8 cellular contexts compared by ENCODE assay signal in the genomic region with DNA sequence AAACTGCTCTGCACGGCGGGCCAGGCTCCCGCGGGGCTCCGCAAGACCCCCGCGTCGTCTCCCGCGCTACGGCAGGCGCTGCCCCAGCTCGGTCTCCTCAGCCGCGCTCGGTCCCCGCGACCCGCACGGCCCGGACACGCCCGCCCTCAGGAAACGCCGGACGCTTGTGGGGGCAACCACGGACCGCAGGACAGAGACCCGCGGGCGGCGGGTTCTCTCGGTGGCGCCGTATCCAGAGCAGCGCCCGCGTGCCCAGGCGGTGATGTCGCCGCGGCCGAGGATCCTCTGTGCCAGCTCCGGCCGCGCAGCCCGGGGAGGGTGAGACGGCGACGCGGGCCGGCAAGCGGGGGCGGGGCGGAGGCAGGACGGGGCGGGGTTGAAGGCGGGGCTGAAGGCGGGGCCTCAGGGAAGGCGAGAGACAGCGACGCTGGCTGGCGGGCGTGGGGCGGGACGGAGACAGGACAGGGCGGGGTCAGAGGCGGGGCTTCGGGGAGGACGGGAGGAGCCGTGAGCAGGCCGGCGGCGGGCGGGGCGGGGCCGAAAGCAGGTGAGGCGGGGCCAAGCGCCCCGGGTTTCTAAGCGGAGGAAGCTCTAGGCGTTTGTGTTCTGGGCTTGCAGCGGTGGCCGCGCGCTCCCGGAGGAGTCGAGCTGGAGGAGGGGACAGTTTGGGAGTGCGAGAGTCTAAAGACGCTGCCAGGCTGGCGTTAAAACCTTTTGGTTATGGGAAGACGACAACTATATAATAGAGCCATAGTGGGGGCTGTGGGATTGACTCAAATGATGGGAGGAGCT. TPM values are rescaled to one million over a fixed set of nuclear protein-coding genes. Genes with fewer than 3 reads are reported as not detected.
DNase-seq lines count a peak whose midpoint lies in the region; ATAC-seq and TF ChIP-seq lines count a peak whose summit lies in the region.

A gene (minus strand): TSS at position 289 of the 792 bp plus-strand sequence. CDS start 2,112 bp downstream, outside the sequence.

- H3K4me3 Mint-ChIP-seq in activated CD4-positive, alpha-beta T cell treated with anti-CD3 and anti-CD28 coated beads, Interleukin-2, amount 10 ng/mL, durations not matched to agents 24 days and 14 days, result peak within 1 kb of the TSS; percentile 82

- H3K36me3 Mint-ChIP-seq in activated CD4-positive, alpha-beta T cell treated with anti-CD3 and anti-CD28 coated beads, Interleukin-2, amount 10 ng/mL, durations not matched to agents 24 days and 14 days (ENCODE audit: low read depth), result no peaks in the 10 kb centered on the region

- DNase-seq in AG04449 (ENCODE audit: low read depth, low spot score) (peak; percentile 47), NCI-H226 (peak; percentile 60), colonic mucosa (peak; percentile 99)
- DNase-seq in activated CD4-positive, alpha-beta T cell treated with anti-CD3 and anti-CD28 coated beads, Interleukin-2, amount 10 ng/mL, durations not matched to agents 24 days and 14 days, result peak; percentile 98
- DNase-seq in stimulated activated CD4-positive, alpha-beta T cell treated with anti-CD3 and anti-CD28 coated beads, Interleukin-15, amount 100 ng/mL, for 48 hours (ENCODE audit: low read depth in 2 of 2), result peak; percentile 93 to 97

- peaks cover 57% of the 10 kb centered on the region for H3K27me3 Mint-ChIP-seq in activated CD4-positive, alpha-beta T cell treated with anti-CD3 and anti-CD28 coated beads, Interleukin-2, amount 10 ng/mL, durations not matched to agents 24 days and 14 days

- H3K36me3 ChIP-seq in colonic mucosa, result no peaks in the 10 kb centered on the region

- peaks cover 17% of the 10 kb centered on the region for H3K4me1 Mint-ChIP-seq in activated CD4-positive, alpha-beta T cell treated with anti-CD3 and anti-CD28 coated beads, Interleukin-2, amount 10 ng/mL, durations not matched to agents 24 days and 14 days

- H3K27ac ChIP-seq in colonic mucosa, result peak within 1 kb of the TSS; percentile 39
- H3K27ac ChIP-seq in layer of hippocampus (ENCODE audit: low read depth, low read length), result peak within 1 kb of the TSS; percentile 88

- H3K27ac Mint-ChIP-seq in activated CD4-positive, alpha-beta T cell treated with anti-CD3 and anti-CD28 coated beads, Interleukin-2, amount 10 ng/mL, durations not matched to agents 24 days and 14 days, result no peak within 1 kb of the TSS

- peak within 1 kb of the TSS; percentile 43 to 63 for H3K9ac ChIP-seq in colonic mucosa (ENCODE audit: low read depth in 2 of 2, low read length in 2 of 2)

- H3K4me1 ChIP-seq in colonic mucosa, result no peaks in the 10 kb centered on the region

- no peaks in the 10 kb centered on the region for H3K9me3 Mint-ChIP-seq in activated CD4-positive, alpha-beta T cell treated with anti-CD3 and anti-CD28 coated beads, Interleukin-2, amount 10 ng/mL, durations not matched to agents 24 days and 14 days

- H3K9me3 ChIP-seq in colonic mucosa, result no peaks in the 10 kb centered on the region

- CTCF ChIA-PET in AG04449 (lab: Yijun Ruan, JAX), result interaction anchor here (0.9 to 5.6 kb wide), 17 partner anchors 9 to 1144 kb away, joined by 3 to 32 read pairs (median 4); no protein-coding TSS in a partner anchor

- no peaks in the 10 kb centered on the region for H3K27me3 ChIP-seq in colonic mucosa
- no peaks in the 10 kb centered on the region for H3K27me3 ChIP-seq in layer of hippocampus (ENCODE audit: control insufficient read depth, insufficient read depth, low read length)

- POLR2A ChIA-PET in AG04449 (lab: Yijun Ruan, JAX), result interaction anchor here (0.6 to 1.7 kb wide), 6 partner anchors 9 to 1140 kb away, joined by 3 to 7 read pairs (median 4); no protein-coding TSS in a partner anchor

- intact Hi-C loops in activated CD4-positive, alpha-beta T cell treated with anti-CD3 and anti-CD28 coated beads, Interleukin-2, amount 10 ng/mL, durations not matched to agents 24 days and 14 days (cut with micrococcal nuclease), result loop anchor here (5.0 to 10.0 kb wide), 3 partner anchors 99 to 1198 kb away; a partner anchor contains a TSS
- intact Hi-C loops in colonic mucosa (cut with DNase I), result no loop called here

- no peak for TF ChIP-seq CTCF in AG04449 (IDR thresholded peaks at IDR 0.05; ENCODE audit: insufficient read depth, low read length, missing control alignments)
- TF ChIP-seq CTCF in colonic mucosa (IDR thresholded peaks at IDR 0.05), result no peak

- peak; percentile 78 for ATAC-seq in GM18873 (IDR thresholded peaks at IDR 0.05; ENCODE audit: low FRiP score, unreplicated experiment)
- ATAC-seq in HG03159 (IDR thresholded peaks at IDR 0.05; ENCODE audit: unreplicated experiment), result peak; percentile 93

- H3K4me3 ChIP-seq in AG04449 (ENCODE audit: low read depth, low read length), result peak within 1 kb of the TSS; percentile 85
- H3K4me3 ChIP-seq in colonic mucosa, result peak within 1 kb of the TSS; percentile 51

RNA-seq across cellular contexts. Expression of the gene that starts here (rescaled TPM):
- not detected in 2 replicates for total RNA-seq in activated CD4-positive, alpha-beta T cell treated with anti-CD3 and anti-CD28 coated beads, Interleukin-2, amount 10 ng/mL, durations not matched to agents 24 days and 14 days
- total RNA-seq in colonic mucosa, result 1 to 10 TPM in 1 of 2 donors, under 1 TPM in 1; 0.72 to 1.6 TPM

Comparison
In these comparisons a context has a peak if more than half of its experiments do, and no peak if none do; other contexts are left out.
1. Peak in every context shown above with its lines: DNase-seq, ATAC-seq, H3K4me3 ChIP-seq and H3K27ac ChIP-seq.
2. Peak in DNase-seq in activated CD4-positive, alpha-beta T cell treated with anti-CD3 and anti-CD28 coated beads, Interleukin-2, amount 10 ng/mL, durations not matched to agents 24 days and 14 days; RNA of the gene not detected or under 1 TPM.
3. DNase-seq: peak in every context shown above with its lines; median percentile 99 in colonic mucosa; 98 in activated CD4-positive, alpha-beta T cell treated with anti-CD3 and anti-CD28 coated beads, Interleukin-2, amount 10 ng/mL, durations not matched to agents 24 days and 14 days; 95 in stimulated activated CD4-positive, alpha-beta T cell treated with anti-CD3 and anti-CD28 coated beads, Interleukin-15, amount 100 ng/mL, for 48 hours; 60 in NCI-H226; 47 in AG04449.